ENCODE assay signal across 10 cellular contexts in genomic region chr6:167855825-167856425, GRCh38. TPM values are rescaled to one million over a fixed set of nuclear protein-coding genes. Genes with fewer than 3 reads are reported as not detected.
DNase-seq lines count a peak whose midpoint lies in the region; ATAC-seq, FAIRE-seq and TF ChIP-seq lines count a peak whose summit lies in the region.
"Had no signal": no experiment of that assay in that cellular context is flagged by ENCODE, and none has a peak within 500 bp of the region (broad histone marks: within the 10 kb centered on the region; RNA-seq: fewer than 3 reads in every experiment).

No MANE protein-coding gene starts in this region.

- H3K36me3 Mint-ChIP-seq in WTC11 (no peaks in the 10 kb centered on the region), natural killer cell (no peaks in the 10 kb centered on the region)

- 79 to 83% (median 79%) methylated on average over 6 of the region's 6 CpGs for WGBS in small intestine, 3 donors

- POLR2A ChIA-PET in WTC11 (lab: Charles Lee), result interaction anchor here (0.6 kb wide), 1 partner anchor 36 kb away, joined by 3 read pairs; no protein-coding TSS in a partner anchor

- H3K4me1 Mint-ChIP-seq in WTC11 (peaks cover 86% of the 10 kb centered on the region), natural killer cell (peaks cover 5 to 6% of the 10 kb centered on the region in 2 donors)

- no peak for FAIRE-seq in small intestine (lab: Jason Lieb, UNC)
- FAIRE-seq: G401.6 had no signal

- TF ChIP-seq CTCF in WTC11 (IDR thresholded peaks at IDR 0.05) (no peak), kidney epithelial cell (IDR thresholded peaks at IDR 0.05; ENCODE audit: insufficient read depth, low read length, poor library complexity, severe bottlenecking) (no peak), natural killer cell (IDR thresholded peaks at IDR 0.05) (no peak)

- no peak overlapping the region for H3K4me3 ChIP-seq in kidney epithelial cell (ENCODE audit: low read depth, low read length)
- no peak overlapping the region for H3K4me3 ChIP-seq in small intestine (ENCODE audit: low read depth in 1 of 2, low read length in 2 of 2)

- H3K27ac Mint-ChIP-seq in WTC11, result peak overlapping the region; percentile 63; the same call in 1 of the 2 replicates
- H3K27ac Mint-ChIP-seq in natural killer cell, result no peak overlapping the region

- CTCF ChIA-PET in WTC11 (lab: Charles Lee), result no interaction called here

- DNase-seq in A172 (ENCODE audit: low spot score) (peak; percentile 86), H4 (ENCODE audit: low spot score) (peak; percentile 80), WTC11 (ENCODE audit: low spot score) (no peak), kidney epithelial cell (ENCODE audit: low read depth) (peak; percentile 70), natural killer cell (no peak), small intestine (no peak)
- no peak for DNase-seq in activated CD8-positive, alpha-beta memory T cell treated with anti-CD3 and anti-CD28 coated beads, Interleukin-2, amount 50 U/mL, for 4 hours
- DNase-seq: NCI-H69 had no signal

- H3K36me3 ChIP-seq in kidney epithelial cell (ENCODE audit: control insufficient read depth, insufficient read depth, low read length) (no peaks in the 10 kb centered on the region), small intestine (ENCODE audit: control insufficient read depth in 2 of 2, insufficient read depth in 2 of 2, low read length in 2 of 2) (no peaks in the 10 kb centered on the region)

- H3K27me3 Mint-ChIP-seq in WTC11 (ENCODE audit: low read depth), result no peaks in the 10 kb centered on the region
- H3K27me3 Mint-ChIP-seq in natural killer cell (ENCODE audit: low read depth in 2 of 2), result peaks cover 15 to 60% of the 10 kb centered on the region in 2 donors

- H3K27me3 ChIP-seq in kidney epithelial cell (ENCODE audit: control insufficient read depth, insufficient read depth, low read length), result no peaks in the 10 kb centered on the region
- no peaks in the 10 kb centered on the region for H3K27me3 ChIP-seq in small intestine (ENCODE audit: control insufficient read depth in 2 of 2, insufficient read depth in 2 of 2, low read length in 2 of 2)

- no peak overlapping the region for H3K27ac ChIP-seq in small intestine (ENCODE audit: low read depth in 1 of 2, low read length in 1 of 2)

- ATAC-seq in WTC11 (no peak), natural killer cell (no peak), HG03139 (IDR thresholded peaks at IDR 0.05; ENCODE audit: unreplicated experiment) (no peak)

- peaks cover 0 to 3% of the 10 kb centered on the region in 2 donors for H3K4me1 ChIP-seq in small intestine (ENCODE audit: control insufficient read depth in 2 of 2, insufficient read depth in 1 of 2, low read depth in 1 of 2, low read length in 1 of 2)

- H3K9me3 Mint-ChIP-seq in WTC11 (no peaks in the 10 kb centered on the region), natural killer cell (peaks cover 2 to 3% of the 10 kb centered on the region in 2 donors)

- no peaks in the 10 kb centered on the region for H3K9me3 ChIP-seq in small intestine (ENCODE audit: control insufficient read depth, low read depth)

- H3K4me3 Mint-ChIP-seq in WTC11, result no peak overlapping the region
- H3K4me3 Mint-ChIP-seq in natural killer cell, result no peak overlapping the region

- intact Hi-C loops in natural killer cell (cut with micrococcal nuclease), result no loop called here

TF ChIP-seq in WTC11, 78 proteins besides CTCF, POLR2A, EP300 and RAD21:
- no peak for TF ChIP-seq ESRRA (CRISPR knock-in tag; IDR thresholded peaks at IDR 0.05; ENCODE audit: borderline replicate concordance)
- TF ChIP-seq GABPB1 (CRISPR knock-in tag; IDR thresholded peaks at IDR 0.05), result peak; percentile 93
- no peak for TF ChIP-seq CBFB (CRISPR knock-in tag; IDR thresholded peaks at IDR 0.05; ENCODE audit: low read depth)
- TF ChIP-seq, protein P1, sequence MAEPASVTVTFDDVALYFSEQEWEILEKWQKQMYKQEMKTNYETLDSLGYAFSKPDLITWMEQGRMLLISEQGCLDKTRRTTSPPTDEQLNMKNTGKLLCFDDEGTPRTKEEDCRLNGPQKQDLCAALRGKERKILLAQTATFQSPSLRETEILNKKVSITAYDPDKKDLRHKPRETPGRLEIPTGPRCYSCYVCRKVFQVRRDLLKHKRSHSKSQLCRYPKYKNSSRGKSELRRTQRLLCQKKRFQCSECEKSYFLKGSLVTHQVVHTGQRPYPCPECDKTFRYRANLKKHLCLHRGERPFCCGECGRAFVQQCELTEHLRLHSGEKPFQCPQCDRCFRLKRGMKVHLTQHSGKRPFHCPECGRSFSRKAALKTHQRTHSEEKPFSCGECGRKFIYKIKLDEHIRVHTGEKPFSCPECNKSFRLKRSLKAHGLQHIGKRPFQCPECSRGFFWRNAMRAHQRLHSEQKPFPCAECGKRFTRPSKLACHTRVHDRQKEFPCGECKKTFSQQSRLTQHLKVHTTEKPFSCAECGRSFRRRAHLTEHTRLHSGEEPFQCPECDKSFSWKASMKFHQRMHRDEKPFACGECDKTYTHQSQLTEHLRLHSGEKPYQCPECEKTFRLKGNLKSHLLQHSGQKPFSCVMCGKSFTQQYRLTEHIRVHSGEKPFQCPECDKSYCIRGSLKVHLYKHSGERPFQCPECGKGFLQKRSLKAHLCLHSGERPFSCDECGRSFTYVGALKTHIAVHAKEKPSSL (CRISPR knock-in tag; conservative IDR thresholded peaks at IDR 0.05), result no peak
- TF ChIP-seq, protein P2, sequence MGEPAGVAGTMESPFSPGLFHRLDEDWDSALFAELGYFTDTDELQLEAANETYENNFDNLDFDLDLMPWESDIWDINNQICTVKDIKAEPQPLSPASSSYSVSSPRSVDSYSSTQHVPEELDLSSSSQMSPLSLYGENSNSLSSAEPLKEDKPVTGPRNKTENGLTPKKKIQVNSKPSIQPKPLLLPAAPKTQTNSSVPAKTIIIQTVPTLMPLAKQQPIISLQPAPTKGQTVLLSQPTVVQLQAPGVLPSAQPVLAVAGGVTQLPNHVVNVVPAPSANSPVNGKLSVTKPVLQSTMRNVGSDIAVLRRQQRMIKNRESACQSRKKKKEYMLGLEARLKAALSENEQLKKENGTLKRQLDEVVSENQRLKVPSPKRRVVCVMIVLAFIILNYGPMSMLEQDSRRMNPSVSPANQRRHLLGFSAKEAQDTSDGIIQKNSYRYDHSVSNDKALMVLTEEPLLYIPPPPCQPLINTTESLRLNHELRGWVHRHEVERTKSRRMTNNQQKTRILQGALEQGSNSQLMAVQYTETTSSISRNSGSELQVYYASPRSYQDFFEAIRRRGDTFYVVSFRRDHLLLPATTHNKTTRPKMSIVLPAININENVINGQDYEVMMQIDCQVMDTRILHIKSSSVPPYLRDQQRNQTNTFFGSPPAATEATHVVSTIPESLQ (CRISPR knock-in tag; IDR thresholded peaks at IDR 0.05), result no peak
TF ChIP-seq in WTC11: peak in this region for 1.

RNA-seq across cellular contexts. Expression of gene AFDN, which starts 29.2 kb away (rescaled TPM):
- 29.9 and 36.3 TPM in 2 replicates for total RNA-seq in A172 (2014; rRNA removed; shearing (Covaris generic))
- total RNA-seq in H4 (2014; rRNA removed; shearing (Covaris generic)), result 11.4 and 13.5 TPM in 2 replicates
- total RNA-seq in WTC11 (2021), result 181 to 182 TPM (median 182 TPM) in 3 replicates
- total RNA-seq in kidney epithelial cell, result 112 and 119 TPM in 2 replicates
- 1 to 10 TPM; 6.3 to 9.3 (median 7.9) TPM for total RNA-seq in natural killer cell
- polyA plus RNA-seq in small intestine, result 10 to 100 TPM; 46.0 to 74.5 (median 61.3) TPM

Comparison
In these comparisons a context has a peak if more than half of its experiments do, and no peak if none do; other contexts are left out.
1. DNase-seq: peak in A172 (single experiment), H4 (single experiment) and kidney epithelial cell (single experiment); none in WTC11 (single experiment), natural killer cell (single experiment), activated CD8-positive, alpha-beta memory T cell treated with anti-CD3 and anti-CD28 coated beads, Interleukin-2, amount 50 U/mL, for 4 hours (single experiment) and small intestine (single experiment).